Comparison of ENCODE assay signal across 1 cellular context in the genomic region with DNA sequence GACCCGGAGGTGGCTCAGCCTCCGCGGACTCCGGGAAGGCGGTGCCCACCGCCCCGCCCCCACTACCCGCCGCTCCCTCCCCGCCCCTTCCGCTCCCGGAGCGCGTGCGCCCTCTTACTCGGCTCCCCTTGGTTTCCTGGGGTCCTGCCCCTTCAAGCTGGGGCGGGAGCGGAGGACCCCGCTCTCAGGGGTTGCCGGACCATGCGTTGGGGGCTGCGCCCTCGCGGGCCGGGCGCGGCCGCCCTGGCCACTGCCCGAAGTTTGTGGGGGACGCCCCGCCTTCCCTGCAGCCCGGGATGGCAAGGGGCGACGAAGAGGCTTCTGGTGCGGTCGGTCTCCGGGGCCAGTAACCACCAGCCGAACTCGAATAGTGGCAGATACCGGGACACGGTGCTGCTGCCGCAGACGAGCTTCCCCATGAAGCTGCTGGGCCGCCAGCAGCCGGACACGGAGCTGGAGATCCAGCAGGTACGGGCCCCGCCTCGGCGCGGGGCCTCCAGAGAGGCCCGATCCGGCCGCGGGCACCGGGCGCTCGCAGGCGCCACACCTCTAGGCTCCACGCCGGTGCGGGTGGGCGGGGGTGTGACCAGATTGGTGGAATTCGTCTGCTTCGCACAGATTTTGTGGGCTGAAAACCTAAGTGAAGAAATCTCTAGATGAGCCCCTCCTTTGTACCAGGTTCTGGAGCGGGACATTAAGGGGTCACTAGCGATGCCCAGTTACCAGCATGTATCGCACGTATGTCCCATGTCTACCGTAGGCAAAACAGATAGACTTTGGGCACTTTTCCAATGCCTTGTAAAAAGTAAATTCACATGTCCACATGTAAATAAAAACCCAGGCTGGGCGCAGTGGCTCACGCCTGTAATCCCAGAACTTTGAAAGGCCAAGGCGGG.
TF ChIP-seq lines count a peak whose summit lies in the region.

A gene (plus strand): TSS at position 117 of the 896 bp plus-strand sequence. CDS start 85 bp downstream, at position 202.

TF ChIP-seq in GM12878, 131 proteins besides CTCF, POLR2A, EP300 and RAD21 (continued from another document and continues in another):
- TF ChIP-seq, protein P1, sequence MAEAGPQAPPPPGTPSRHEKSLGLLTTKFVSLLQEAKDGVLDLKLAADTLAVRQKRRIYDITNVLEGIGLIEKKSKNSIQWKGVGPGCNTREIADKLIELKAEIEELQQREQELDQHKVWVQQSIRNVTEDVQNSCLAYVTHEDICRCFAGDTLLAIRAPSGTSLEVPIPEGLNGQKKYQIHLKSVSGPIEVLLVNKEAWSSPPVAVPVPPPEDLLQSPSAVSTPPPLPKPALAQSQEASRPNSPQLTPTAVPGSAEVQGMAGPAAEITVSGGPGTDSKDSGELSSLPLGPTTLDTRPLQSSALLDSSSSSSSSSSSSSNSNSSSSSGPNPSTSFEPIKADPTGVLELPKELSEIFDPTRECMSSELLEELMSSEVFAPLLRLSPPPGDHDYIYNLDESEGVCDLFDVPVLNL (IDR thresholded peaks at IDR 0.05; ENCODE audit: low read depth, low read length): no peak
- TF ChIP-seq CREM (IDR thresholded peaks at IDR 0.05; ENCODE audit: low read depth): no peak
- TF ChIP-seq NFXL1 (IDR thresholded peaks at IDR 0.05; ENCODE audit: borderline replicate concordance): no peak
- 0 out of 2 replicates have a peak, but pooled peaks have one; percentile 29 for TF ChIP-seq SMARCA5 (IDR thresholded peaks at IDR 0.05)
- TF ChIP-seq EED (IDR thresholded peaks at IDR 0.05; ENCODE audit: low read depth): no peak
- peak; percentile 71 for TF ChIP-seq GABPA (IDR thresholded peaks at IDR 0.05; ENCODE audit: low read depth)
- TF ChIP-seq, protein P2, sequence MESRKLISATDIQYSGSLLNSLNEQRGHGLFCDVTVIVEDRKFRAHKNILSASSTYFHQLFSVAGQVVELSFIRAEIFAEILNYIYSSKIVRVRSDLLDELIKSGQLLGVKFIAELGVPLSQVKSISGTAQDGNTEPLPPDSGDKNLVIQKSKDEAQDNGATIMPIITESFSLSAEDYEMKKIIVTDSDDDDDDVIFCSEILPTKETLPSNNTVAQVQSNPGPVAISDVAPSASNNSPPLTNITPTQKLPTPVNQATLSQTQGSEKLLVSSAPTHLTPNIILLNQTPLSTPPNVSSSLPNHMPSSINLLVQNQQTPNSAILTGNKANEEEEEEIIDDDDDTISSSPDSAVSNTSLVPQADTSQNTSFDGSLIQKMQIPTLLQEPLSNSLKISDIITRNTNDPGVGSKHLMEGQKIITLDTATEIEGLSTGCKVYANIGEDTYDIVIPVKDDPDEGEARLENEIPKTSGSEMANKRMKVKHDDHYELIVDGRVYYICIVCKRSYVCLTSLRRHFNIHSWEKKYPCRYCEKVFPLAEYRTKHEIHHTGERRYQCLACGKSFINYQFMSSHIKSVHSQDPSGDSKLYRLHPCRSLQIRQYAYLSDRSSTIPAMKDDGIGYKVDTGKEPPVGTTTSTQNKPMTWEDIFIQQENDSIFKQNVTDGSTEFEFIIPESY (IDR thresholded peaks at IDR 0.05): no peak
- TF ChIP-seq SMAD5 (IDR thresholded peaks at IDR 0.05; ENCODE audit: low read depth): no peak
- no peak for TF ChIP-seq POLR2AphosphoS2 (IDR thresholded peaks at IDR 0.05; ENCODE audit: low read depth, low read length)
- TF ChIP-seq, protein P3, sequence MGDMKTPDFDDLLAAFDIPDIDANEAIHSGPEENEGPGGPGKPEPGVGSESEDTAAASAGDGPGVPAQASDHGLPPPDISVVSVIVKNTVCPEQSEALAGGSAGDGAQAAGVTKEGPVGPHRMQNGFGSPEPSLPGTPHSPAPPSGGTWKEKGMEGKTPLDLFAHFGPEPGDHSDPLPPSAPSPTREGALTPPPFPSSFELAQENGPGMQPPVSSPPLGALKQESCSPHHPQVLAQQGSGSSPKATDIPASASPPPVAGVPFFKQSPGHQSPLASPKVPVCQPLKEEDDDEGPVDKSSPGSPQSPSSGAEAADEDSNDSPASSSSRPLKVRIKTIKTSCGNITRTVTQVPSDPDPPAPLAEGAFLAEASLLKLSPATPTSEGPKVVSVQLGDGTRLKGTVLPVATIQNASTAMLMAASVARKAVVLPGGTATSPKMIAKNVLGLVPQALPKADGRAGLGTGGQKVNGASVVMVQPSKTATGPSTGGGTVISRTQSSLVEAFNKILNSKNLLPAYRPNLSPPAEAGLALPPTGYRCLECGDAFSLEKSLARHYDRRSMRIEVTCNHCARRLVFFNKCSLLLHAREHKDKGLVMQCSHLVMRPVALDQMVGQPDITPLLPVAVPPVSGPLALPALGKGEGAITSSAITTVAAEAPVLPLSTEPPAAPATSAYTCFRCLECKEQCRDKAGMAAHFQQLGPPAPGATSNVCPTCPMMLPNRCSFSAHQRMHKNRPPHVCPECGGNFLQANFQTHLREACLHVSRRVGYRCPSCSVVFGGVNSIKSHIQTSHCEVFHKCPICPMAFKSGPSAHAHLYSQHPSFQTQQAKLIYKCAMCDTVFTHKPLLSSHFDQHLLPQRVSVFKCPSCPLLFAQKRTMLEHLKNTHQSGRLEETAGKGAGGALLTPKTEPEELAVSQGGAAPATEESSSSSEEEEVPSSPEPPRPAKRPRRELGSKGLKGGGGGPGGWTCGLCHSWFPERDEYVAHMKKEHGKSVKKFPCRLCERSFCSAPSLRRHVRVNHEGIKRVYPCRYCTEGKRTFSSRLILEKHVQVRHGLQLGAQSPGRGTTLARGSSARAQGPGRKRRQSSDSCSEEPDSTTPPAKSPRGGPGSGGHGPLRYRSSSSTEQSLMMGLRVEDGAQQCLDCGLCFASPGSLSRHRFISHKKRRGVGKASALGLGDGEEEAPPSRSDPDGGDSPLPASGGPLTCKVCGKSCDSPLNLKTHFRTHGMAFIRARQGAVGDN (IDR thresholded peaks at IDR 0.05): no peak
- TF ChIP-seq, protein P4, sequence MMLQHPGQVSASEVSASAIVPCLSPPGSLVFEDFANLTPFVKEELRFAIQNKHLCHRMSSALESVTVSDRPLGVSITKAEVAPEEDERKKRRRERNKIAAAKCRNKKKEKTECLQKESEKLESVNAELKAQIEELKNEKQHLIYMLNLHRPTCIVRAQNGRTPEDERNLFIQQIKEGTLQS (IDR thresholded peaks at IDR 0.05; ENCODE audit: borderline replicate concordance, extremely low read depth, low read depth, low read length): no peak
- TF ChIP-seq, protein P5, sequence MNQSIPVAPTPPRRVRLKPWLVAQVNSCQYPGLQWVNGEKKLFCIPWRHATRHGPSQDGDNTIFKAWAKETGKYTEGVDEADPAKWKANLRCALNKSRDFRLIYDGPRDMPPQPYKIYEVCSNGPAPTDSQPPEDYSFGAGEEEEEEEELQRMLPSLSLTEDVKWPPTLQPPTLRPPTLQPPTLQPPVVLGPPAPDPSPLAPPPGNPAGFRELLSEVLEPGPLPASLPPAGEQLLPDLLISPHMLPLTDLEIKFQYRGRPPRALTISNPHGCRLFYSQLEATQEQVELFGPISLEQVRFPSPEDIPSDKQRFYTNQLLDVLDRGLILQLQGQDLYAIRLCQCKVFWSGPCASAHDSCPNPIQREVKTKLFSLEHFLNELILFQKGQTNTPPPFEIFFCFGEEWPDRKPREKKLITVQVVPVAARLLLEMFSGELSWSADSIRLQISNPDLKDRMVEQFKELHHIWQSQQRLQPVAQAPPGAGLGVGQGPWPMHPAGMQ (IDR thresholded peaks at IDR 0.05; ENCODE audit: borderline replicate concordance): no peak
- TF ChIP-seq, protein P6, sequence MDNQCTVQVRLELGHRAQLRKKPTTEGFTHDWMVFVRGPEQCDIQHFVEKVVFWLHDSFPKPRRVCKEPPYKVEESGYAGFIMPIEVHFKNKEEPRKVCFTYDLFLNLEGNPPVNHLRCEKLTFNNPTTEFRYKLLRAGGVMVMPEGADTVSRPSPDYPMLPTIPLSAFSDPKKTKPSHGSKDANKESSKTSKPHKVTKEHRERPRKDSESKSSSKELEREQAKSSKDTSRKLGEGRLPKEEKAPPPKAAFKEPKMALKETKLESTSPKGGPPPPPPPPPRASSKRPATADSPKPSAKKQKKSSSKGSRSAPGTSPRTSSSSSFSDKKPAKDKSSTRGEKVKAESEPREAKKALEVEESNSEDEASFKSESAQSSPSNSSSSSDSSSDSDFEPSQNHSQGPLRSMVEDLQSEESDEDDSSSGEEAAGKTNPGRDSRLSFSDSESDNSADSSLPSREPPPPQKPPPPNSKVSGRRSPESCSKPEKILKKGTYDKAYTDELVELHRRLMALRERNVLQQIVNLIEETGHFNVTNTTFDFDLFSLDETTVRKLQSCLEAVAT (IDR thresholded peaks at IDR 0.05): no peak
- no peak for TF ChIP-seq ZSCAN29 (IDR thresholded peaks at IDR 0.05)
- no peak for TF ChIP-seq RFX5 (IDR thresholded peaks at IDR 0.05; ENCODE audit: low read depth, low read length)
- TF ChIP-seq HDAC6 (IDR thresholded peaks at IDR 0.05; ENCODE audit: unreplicated experiment): no peak
- TF ChIP-seq CBX3 (IDR thresholded peaks at IDR 0.05; ENCODE audit: borderline replicate concordance, low read depth): no peak
- TF ChIP-seq, protein P7, sequence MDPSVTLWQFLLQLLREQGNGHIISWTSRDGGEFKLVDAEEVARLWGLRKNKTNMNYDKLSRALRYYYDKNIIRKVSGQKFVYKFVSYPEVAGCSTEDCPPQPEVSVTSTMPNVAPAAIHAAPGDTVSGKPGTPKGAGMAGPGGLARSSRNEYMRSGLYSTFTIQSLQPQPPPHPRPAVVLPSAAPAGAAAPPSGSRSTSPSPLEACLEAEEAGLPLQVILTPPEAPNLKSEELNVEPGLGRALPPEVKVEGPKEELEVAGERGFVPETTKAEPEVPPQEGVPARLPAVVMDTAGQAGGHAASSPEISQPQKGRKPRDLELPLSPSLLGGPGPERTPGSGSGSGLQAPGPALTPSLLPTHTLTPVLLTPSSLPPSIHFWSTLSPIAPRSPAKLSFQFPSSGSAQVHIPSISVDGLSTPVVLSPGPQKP (IDR thresholded peaks at IDR 0.05; ENCODE audit: low read depth, low read length): no peak
- TF ChIP-seq MEF2A (IDR thresholded peaks at IDR 0.05; ENCODE audit: insufficient read depth, low read depth, low read length): no peak
- TF ChIP-seq NFYA (IDR thresholded peaks at IDR 0.05; ENCODE audit: borderline replicate concordance, low read depth, low read length): no peak
- no peak for TF ChIP-seq ATF7 (IDR thresholded peaks at IDR 0.05; ENCODE audit: low read depth)
- no peak for TF ChIP-seq TCF7 (IDR thresholded peaks at IDR 0.05; ENCODE audit: borderline replicate concordance)
- TF ChIP-seq MXI1 (IDR thresholded peaks at IDR 0.05; ENCODE audit: low read depth, low read length): peak; percentile 63; the same call in 1 of the 2 replicates
- no peak for TF ChIP-seq SREBF2 (IDR thresholded peaks at IDR 0.05; ENCODE audit: low read length)
- TF ChIP-seq ZNF24 (IDR thresholded peaks at IDR 0.05): no peak
- TF ChIP-seq EGR1 (IDR thresholded peaks at IDR 0.05; ENCODE audit: borderline replicate concordance in 1 of 2, low read depth in 2 of 2, low read length in 2 of 2): peak in 1 of 2 experiments; percentile 83; a peak in 1 of 3 replicates
- TF ChIP-seq, protein P8, sequence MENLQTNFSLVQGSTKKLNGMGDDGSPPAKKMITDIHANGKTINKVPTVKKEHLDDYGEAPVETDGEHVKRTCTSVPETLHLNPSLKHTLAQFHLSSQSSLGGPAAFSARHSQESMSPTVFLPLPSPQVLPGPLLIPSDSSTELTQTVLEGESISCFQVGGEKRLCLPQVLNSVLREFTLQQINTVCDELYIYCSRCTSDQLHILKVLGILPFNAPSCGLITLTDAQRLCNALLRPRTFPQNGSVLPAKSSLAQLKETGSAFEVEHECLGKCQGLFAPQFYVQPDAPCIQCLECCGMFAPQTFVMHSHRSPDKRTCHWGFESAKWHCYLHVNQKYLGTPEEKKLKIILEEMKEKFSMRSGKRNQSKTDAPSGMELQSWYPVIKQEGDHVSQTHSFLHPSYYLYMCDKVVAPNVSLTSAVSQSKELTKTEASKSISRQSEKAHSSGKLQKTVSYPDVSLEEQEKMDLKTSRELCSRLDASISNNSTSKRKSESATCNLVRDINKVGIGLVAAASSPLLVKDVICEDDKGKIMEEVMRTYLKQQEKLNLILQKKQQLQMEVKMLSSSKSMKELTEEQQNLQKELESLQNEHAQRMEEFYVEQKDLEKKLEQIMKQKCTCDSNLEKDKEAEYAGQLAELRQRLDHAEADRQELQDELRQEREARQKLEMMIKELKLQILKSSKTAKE (IDR thresholded peaks at IDR 0.05; ENCODE audit: low read depth, poor library complexity, severe bottlenecking): no peak
- no peak for TF ChIP-seq NR2C2 (IDR thresholded peaks at IDR 0.05; ENCODE audit: borderline replicate concordance, control insufficient read depth, insufficient read length, low read depth)
- TF ChIP-seq, protein P9, sequence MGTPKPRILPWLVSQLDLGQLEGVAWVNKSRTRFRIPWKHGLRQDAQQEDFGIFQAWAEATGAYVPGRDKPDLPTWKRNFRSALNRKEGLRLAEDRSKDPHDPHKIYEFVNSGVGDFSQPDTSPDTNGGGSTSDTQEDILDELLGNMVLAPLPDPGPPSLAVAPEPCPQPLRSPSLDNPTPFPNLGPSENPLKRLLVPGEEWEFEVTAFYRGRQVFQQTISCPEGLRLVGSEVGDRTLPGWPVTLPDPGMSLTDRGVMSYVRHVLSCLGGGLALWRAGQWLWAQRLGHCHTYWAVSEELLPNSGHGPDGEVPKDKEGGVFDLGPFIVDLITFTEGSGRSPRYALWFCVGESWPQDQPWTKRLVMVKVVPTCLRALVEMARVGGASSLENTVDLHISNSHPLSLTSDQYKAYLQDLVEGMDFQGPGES (IDR thresholded peaks at IDR 0.05): no peak
- TF ChIP-seq GATAD2B (conservative IDR thresholded peaks at IDR 0.05; ENCODE audit: low read depth): peak; percentile 79
- TF ChIP-seq, protein P10, sequence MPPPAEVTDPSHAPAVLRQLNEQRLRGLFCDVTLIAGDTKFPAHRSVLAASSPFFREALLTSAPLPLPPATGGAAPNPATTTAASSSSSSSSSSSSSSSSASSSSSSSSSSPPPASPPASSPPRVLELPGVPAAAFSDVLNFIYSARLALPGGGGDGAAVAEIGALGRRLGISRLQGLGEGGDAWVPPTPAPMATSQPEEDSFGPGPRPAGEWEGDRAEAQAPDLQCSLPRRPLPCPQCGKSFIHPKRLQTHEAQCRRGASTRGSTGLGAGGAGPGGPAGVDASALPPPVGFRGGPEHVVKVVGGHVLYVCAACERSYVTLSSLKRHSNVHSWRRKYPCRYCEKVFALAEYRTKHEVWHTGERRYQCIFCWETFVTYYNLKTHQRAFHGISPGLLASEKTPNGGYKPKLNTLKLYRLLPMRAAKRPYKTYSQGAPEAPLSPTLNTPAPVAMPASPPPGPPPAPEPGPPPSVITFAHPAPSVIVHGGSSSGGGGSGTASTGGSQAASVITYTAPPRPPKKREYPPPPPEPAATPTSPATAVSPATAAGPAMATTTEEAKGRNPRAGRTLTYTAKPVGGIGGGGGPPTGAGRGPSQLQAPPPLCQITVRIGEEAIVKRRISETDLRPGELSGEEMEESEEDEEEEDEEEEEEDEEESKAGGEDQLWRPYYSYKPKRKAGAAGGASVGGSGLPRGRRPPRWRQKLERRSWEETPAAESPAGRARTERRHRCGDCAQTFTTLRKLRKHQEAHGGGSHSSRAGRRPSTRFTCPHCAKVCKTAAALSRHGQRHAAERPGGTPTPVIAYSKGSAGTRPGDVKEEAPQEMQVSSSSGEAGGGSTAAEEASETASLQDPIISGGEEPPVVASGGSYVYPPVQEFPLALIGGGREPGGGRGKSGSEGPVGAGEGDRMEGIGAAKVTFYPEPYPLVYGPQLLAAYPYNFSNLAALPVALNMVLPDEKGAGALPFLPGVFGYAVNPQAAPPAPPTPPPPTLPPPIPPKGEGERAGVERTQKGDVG (CRISPR knock-in tag; IDR thresholded peaks at IDR 0.05): no peak
- TF ChIP-seq MEF2B (IDR thresholded peaks at IDR 0.05; ENCODE audit: partially characterized antibody, poor library complexity, severe bottlenecking): no peak
- TF ChIP-seq, protein P11, sequence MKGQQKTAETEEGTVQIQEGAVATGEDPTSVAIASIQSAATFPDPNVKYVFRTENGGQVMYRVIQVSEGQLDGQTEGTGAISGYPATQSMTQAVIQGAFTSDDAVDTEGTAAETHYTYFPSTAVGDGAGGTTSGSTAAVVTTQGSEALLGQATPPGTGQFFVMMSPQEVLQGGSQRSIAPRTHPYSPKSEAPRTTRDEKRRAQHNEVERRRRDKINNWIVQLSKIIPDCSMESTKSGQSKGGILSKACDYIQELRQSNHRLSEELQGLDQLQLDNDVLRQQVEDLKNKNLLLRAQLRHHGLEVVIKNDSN (IDR thresholded peaks at IDR 0.05; ENCODE audit: borderline replicate concordance, extremely low read length, insufficient read depth, low read depth, low read length): no peak
- TF ChIP-seq PML (IDR thresholded peaks at IDR 0.05; ENCODE audit: low read length): peak; percentile 66; the same call in 1 of the 2 replicates
